Comparison of ENCODE assay signal across 8 cellular contexts in the genomic region with DNA sequence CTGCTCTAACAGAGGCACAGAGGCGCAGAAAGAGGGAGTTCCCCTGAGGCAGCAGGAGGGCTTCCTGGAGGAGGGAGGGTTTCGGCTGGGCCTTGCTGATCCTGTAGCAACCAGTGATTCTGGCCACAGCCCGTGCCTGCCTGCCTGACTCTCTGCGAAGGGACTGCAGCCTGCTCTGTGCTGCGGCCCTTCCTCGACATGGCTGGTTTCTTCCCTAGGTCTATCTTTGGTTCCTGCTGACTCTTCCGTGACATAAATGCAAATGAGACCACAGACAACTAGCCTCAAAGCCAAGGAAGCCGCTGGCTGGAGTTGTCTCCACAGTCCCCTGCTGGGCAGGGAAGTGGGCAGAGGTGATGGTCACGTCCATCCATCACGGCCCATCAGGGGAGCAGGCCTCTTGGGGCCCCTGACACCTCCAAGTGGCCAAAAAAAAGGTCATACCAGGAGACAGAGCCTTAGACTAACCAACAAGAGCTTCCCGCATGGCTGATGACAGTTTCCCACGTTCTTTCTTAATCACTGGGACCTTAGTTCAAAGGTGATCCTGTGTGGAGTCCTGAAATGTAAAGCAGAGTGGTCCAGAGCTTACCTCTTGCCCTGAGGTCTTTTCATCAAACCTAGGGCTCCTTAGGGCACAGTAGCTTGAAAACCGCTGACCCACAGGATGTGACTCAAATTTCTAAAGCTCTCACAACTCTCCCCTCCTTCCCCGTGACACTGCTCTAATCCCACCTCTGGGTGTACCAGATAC.
DNase-seq lines count a peak whose midpoint lies in the region; ATAC-seq and TF ChIP-seq lines count a peak whose summit lies in the region.

No MANE protein-coding gene starts in this region.

- TF ChIP-seq CTCF in nephron progenitor cell (IDR thresholded peaks at IDR 0.05) = no peak

- ATAC-seq in GM18861 (IDR thresholded peaks at IDR 0.05; ENCODE audit: unreplicated experiment) (peak; percentile 77), HG02588 (IDR thresholded peaks at IDR 0.05; ENCODE audit: unreplicated experiment) (peak; percentile 85)

- peak overlapping the region; percentile 9 for H3K27ac ChIP-seq in caudate nucleus (ENCODE audit: low read depth, low read length)

- H3K27ac Mint-ChIP-seq in nephron progenitor cell = peak overlapping the region; percentile 99

- H3K27me3 Mint-ChIP-seq in nephron progenitor cell (ENCODE audit: low read depth, poor library complexity) = peaks cover 3% of the 10 kb centered on the region

- DNase-seq in NCI-H526 (lab: John Stamatoyannopoulos, UW) = peak; percentile 28 to 72
- DNase-seq in caudate nucleus (lab: John Stamatoyannopoulos, UW) = no peak
- DNase-seq in nephron progenitor cell = no peak
- DNase-seq in cortex of kidney (lab: John Stamatoyannopoulos, UW) = no peak
- no peak for DNase-seq in foreskin melanocyte
- DNase-seq in Kasumi-1 (lab: John Stamatoyannopoulos, UW) = no peak

- peaks cover 92% of the 10 kb centered on the region for H3K4me1 Mint-ChIP-seq in nephron progenitor cell

- H3K9me3 Mint-ChIP-seq in nephron progenitor cell = no peaks in the 10 kb centered on the region

- H3K4me3 Mint-ChIP-seq in nephron progenitor cell = peak overlapping the region; percentile 53

- no peaks in the 10 kb centered on the region for H3K36me3 Mint-ChIP-seq in nephron progenitor cell (ENCODE audit: low read depth)

Comparison
In these comparisons a context has a peak if more than half of its experiments do, and no peak if none do; other contexts are left out.
1. DNase-seq: peak in NCI-H526 (2 of 2); none in caudate nucleus (0 of 61), nephron progenitor cell (single experiment), cortex of kidney (single experiment), foreskin melanocyte (single experiment) and Kasumi-1 (0 of 2).